In the genomic region with DNA sequence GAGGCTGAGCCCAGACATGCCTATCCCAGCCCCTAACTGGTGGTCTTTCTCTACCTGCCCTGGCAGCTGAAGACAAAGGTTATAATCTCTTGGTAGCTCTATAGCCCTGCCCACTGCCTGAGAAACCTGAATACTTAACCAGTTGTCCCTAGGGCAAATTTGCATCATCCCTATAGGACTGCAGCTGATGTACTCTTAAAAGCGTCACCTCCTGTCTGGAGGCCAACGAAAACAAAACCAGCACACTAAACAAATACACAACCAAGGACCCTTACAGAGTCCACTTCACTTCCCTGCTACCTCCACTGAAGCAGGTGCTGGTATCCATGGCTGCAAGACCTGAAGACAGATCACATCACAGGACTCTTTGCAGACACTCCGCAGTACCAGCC, we compare ENCODE assay signal across 13 cellular contexts.
A peak's percentile ranks its signal among the peaks of the same experiment; 100 is the strongest.
DNase-seq lines count a peak whose midpoint lies in the region; ATAC-seq, FAIRE-seq and TF ChIP-seq lines count a peak whose summit lies in the region.
"Had no signal": no experiment of that assay in that cellular context is flagged by ENCODE, and none has a peak within 500 bp of the region (broad histone marks: within the 10 kb centered on the region; RNA-seq: fewer than 3 reads in every experiment).

No MANE protein-coding gene starts in this region.

- H3K27me3 ChIP-seq in bronchial epithelial cell (ENCODE audit: control insufficient read depth, insufficient read depth, low read length): no peaks in the 10 kb centered on the region

- H3K4me3 ChIP-seq in bronchial epithelial cell (ENCODE audit: low read depth, low read length): no peak overlapping the region

- no peak for ATAC-seq in HG02840 (IDR thresholded peaks at IDR 0.05; ENCODE audit: low FRiP score, unreplicated experiment)

- TF ChIP-seq CTCF in bronchial epithelial cell (IDR thresholded peaks at IDR 0.05; ENCODE audit: insufficient read depth, low read length, severe bottlenecking): no peak

- no peak for FAIRE-seq in bronchial epithelial cell (lab: Jason Lieb, UNC)

- DNase-seq in NCI-H2107 treated with DMSO at 0.1 percent for 48 hours (lab: John Stamatoyannopoulos, UW; ENCODE audit: unreplicated experiment) (peak; percentile 16), NCI-H2107 (lab: John Stamatoyannopoulos, UW) (no peak), NCI-H345 treated with DMSO at 0.1 percent for 48 hours (lab: John Stamatoyannopoulos, UW; ENCODE audit: unreplicated experiment) (peak; percentile 56), bronchial epithelial cell (ENCODE audit: low read depth) (peak; percentile 86), renal cortical epithelial cell (ENCODE audit: low read depth) (peak; percentile 69), occipital lobe (lab: John Stamatoyannopoulos, UW) (no peak)
- no peak for DNase-seq in effector CD4-positive, alpha-beta T cell
- DNase-seq: 8988T; activated CD4-positive, CD25-positive, alpha-beta regulatory T cell; CD4-positive, alpha-beta memory T cell; MV-4-11; SW 1271 had no signal

- no peaks in the 10 kb centered on the region for H3K36me3 ChIP-seq in bronchial epithelial cell (ENCODE audit: control insufficient read depth, insufficient read depth, low read length)

Comparison
In these comparisons a context has a peak if more than half of its experiments do, and no peak if none do; other contexts are left out.
1. DNase-seq: peak in NCI-H2107 treated with DMSO at 0.1 percent for 48 hours (single experiment), NCI-H345 treated with DMSO at 0.1 percent for 48 hours (single experiment), bronchial epithelial cell (single experiment) and renal cortical epithelial cell (single experiment); none in NCI-H2107 (single experiment), effector CD4-positive, alpha-beta T cell (single experiment) and occipital lobe (single experiment).